In the genomic region with DNA sequence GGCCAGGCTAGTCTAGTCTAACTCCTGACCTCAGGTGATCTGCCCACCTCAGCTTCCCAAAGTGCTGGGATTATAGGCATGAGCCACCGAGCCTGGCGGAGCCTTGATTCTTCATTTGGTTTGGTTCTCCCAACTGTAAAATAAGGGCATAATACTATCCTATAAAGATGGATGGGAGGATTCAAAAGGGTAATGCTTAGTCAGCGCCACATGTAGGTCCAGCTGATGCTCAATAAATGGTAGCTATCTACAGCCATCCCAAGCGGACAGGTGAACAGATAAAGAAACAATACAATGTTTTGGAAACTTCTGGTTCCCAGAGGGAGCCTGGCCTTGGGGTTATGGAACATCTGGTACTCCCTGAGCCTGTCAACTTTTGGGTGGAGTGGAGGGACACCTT, we compare ENCODE assay signal across 31 cellular contexts.
"Had no signal": no experiment of that assay in that cellular context is flagged by ENCODE, and none has a peak within 500 bp of the region (broad histone marks: within the 10 kb centered on the region; RNA-seq: fewer than 3 reads in every experiment).

No MANE protein-coding gene starts in this region.

- H3K4me3 Mint-ChIP-seq: activated B cell treated with CpG ODN at 0.5 μM for 24 hours; activated CD4-positive, alpha-beta memory T cell treated with anti-CD3 and anti-CD28 coated beads for 36 hours; activated naive CD4-positive, alpha-beta T cell treated with anti-CD3 and anti-CD28 coated beads, Interleukin-2, amount 10 ng/mL, durations not matched to agents 7 days and 5 days; activated naive CD8-positive, alpha-beta T cell; activated T-cell treated with anti-CD3 and anti-CD28 coated beads, Interleukin-2, amount 50 U/mL, for 4 hours; activated T-helper 1 cell treated with anti-CD3 and anti-CD28 coated beads, Interleukin-12 subunit alpha, Interleukin-12 subunit beta, Interleukin-2, Interleukin-4 antibody, amounts not matched to agents 30 ng/mL and 10 ng/mL and 1 ng/mL, durations not matched to agents 14 hours and 24 hours and 36 hours; T-cell had no signal

- H3K27ac Mint-ChIP-seq: activated B cell treated with CpG ODN at 0.5 μM for 24 hours; activated CD4-positive, alpha-beta memory T cell treated with anti-CD3 and anti-CD28 coated beads for 36 hours; activated naive CD4-positive, alpha-beta T cell treated with anti-CD3 and anti-CD28 coated beads, Interleukin-2, amount 10 ng/mL, durations not matched to agents 7 days and 5 days; activated naive CD8-positive, alpha-beta T cell; activated T-helper 1 cell treated with anti-CD3 and anti-CD28 coated beads, Interleukin-12 subunit alpha, Interleukin-12 subunit beta, Interleukin-2, Interleukin-4 antibody, amounts not matched to agents 30 ng/mL and 10 ng/mL and 1 ng/mL, durations not matched to agents 14 hours and 24 hours and 36 hours; T-cell had no signal

- H3K27me3 ChIP-seq: brain microvascular endothelial cell, MG63 had no signal

- H3K36me3 ChIP-seq: brain microvascular endothelial cell, MG63 had no signal

- H3K36me3 Mint-ChIP-seq: activated CD4-positive, alpha-beta memory T cell treated with anti-CD3 and anti-CD28 coated beads for 36 hours; activated naive CD8-positive, alpha-beta T cell; T-cell had no signal

- H3K4me3 ChIP-seq: MG63 had no signal

- H3K27me3 Mint-ChIP-seq: activated B cell treated with CpG ODN at 0.5 μM for 24 hours; activated CD4-positive, alpha-beta memory T cell treated with anti-CD3 and anti-CD28 coated beads for 36 hours; activated naive CD4-positive, alpha-beta T cell treated with anti-CD3 and anti-CD28 coated beads, Interleukin-2, amount 10 ng/mL, durations not matched to agents 7 days and 5 days; activated naive CD8-positive, alpha-beta T cell; T-cell had no signal

- DNase-seq: activated B cell treated with CpG ODN at 0.5 μM for 24 hours; activated CD4-positive, alpha-beta memory T cell treated with anti-CD3 and anti-CD28 coated beads for 36 hours; activated CD4-positive, alpha-beta T cell treated with anti-CD3 and anti-CD28 coated beads for 4 hours; activated CD4-positive, alpha-beta T cell treated with anti-CD3 and anti-CD28 coated beads, Interleukin-2, amount 50 U/mL, for 1 hour; activated CD8-positive, alpha-beta memory T cell treated with anti-CD3 and anti-CD28 coated beads, Interleukin-2, amount 50 U/mL, for 4 hours; activated effector memory CD4-positive, alpha-beta T cell treated with Interleukin-2 at 50 U/mL for 16 hours; activated T-cell treated with anti-CD3 and anti-CD28 coated beads for 4 hours; activated T-cell treated with anti-CD3 and anti-CD28 coated beads, Interleukin-2, amount 50 U/mL, for 4 hours; amniotic stem cell; brain microvascular endothelial cell; central memory CD4-positive, alpha-beta T cell; MG63; NCI-H1048; NCI-H1105 treated with DMSO at 0.1 percent for 48 hours; NCI-H1436; NCI-H1694; NCI-H1930; NCI-H345; NCI-H524 treated with DMSO at 0.1 percent for 48 hours; SIG-M5; T-cell; T-helper 2 cell; T-helper 9 cell had no signal

- FAIRE-seq: RCC 7860 had no signal

- H3K27ac ChIP-seq: brain microvascular endothelial cell, RWPE1, VCaP had no signal

- H3K9me3 ChIP-seq: MG63 had no signal

- H3K9me3 Mint-ChIP-seq: activated B cell treated with CpG ODN at 0.5 μM for 24 hours; activated CD4-positive, alpha-beta memory T cell treated with anti-CD3 and anti-CD28 coated beads for 36 hours; activated naive CD4-positive, alpha-beta T cell treated with anti-CD3 and anti-CD28 coated beads, Interleukin-2, amount 10 ng/mL, durations not matched to agents 7 days and 5 days; activated T-cell treated with anti-CD3 and anti-CD28 coated beads, Interleukin-2, amount 50 U/mL, for 4 hours; activated T-helper 1 cell treated with anti-CD3 and anti-CD28 coated beads, Interleukin-12 subunit alpha, Interleukin-12 subunit beta, Interleukin-2, Interleukin-4 antibody, amounts not matched to agents 30 ng/mL and 10 ng/mL and 1 ng/mL, durations not matched to agents 14 hours and 24 hours and 36 hours; T-cell had no signal

- ATAC-seq: activated T-cell treated with anti-CD3 and anti-CD28 coated beads, Interleukin-2, amount 50 U/mL, for 4 hours; Right ventricle myocardium inferior; SK-N-SH treated with all-trans-retinoic acid at 6 μM for 48 hours; T-cell had no signal

- H3K4me1 Mint-ChIP-seq: activated naive CD4-positive, alpha-beta T cell treated with anti-CD3 and anti-CD28 coated beads, Interleukin-2, amount 10 ng/mL, durations not matched to agents 7 days and 5 days had no signal
